Comparison of ENCODE assay signal across 23 cellular contexts in genomic region chr6:66771626-66772025, GRCh38.
"Had no signal": no experiment of that assay in that cellular context is flagged by ENCODE, and none has a peak within 500 bp of the region (broad histone marks: within the 10 kb centered on the region; RNA-seq: fewer than 3 reads in every experiment).

No MANE protein-coding gene starts in this region.

- H3K9me3 ChIP-seq: gastrocnemius medialis, prostate gland had no signal

- H3K4me1 ChIP-seq: esophagus muscularis mucosa, gastrocnemius medialis, left lung, prostate gland, right atrium auricular region, tibial nerve had no signal

- H3K27ac Mint-ChIP-seq: activated CD4-positive, alpha-beta T cell treated with anti-CD3 and anti-CD28 coated beads, Interleukin-2, amount 10 ng/mL, durations not matched to agents 24 days and 14 days; activated CD8-positive, alpha-beta T cell treated with anti-CD3 and anti-CD28 coated beads for 36 hours; activated naive CD4-positive, alpha-beta T cell treated with anti-CD3 and anti-CD28 coated beads for 36 hours; activated naive CD8-positive, alpha-beta T cell treated with anti-CD3 and anti-CD28 coated beads, Interleukin-2, amount 50 U/mL, for 24 hours; activated T-helper 17 cell treated with anti-CD3 and anti-CD28 coated beads, Interleukin-2, amount 50 U/mL, for 72 hours; stimulated activated naive CD8-positive, alpha-beta T cell treated with anti-CD3 and anti-CD28 coated beads, Interleukin-15, Interleukin-2, amounts not matched to agents 100 ng/mL and 50 ng/mL, for 24 hours had no signal

- H3K4me3 ChIP-seq: esophagus muscularis mucosa, gastrocnemius medialis, left lung, prostate gland, right atrium auricular region, skin epidermis, tibial nerve had no signal

- H3K27me3 Mint-ChIP-seq: activated CD4-positive, alpha-beta T cell treated with anti-CD3 and anti-CD28 coated beads, Interleukin-2, amount 10 ng/mL, durations not matched to agents 24 days and 14 days; activated CD8-positive, alpha-beta T cell treated with anti-CD3 and anti-CD28 coated beads for 36 hours; activated naive CD8-positive, alpha-beta T cell treated with anti-CD3 and anti-CD28 coated beads, Interleukin-2, amount 50 U/mL, for 24 hours; activated T-helper 17 cell treated with anti-CD3 and anti-CD28 coated beads, Interleukin-2, amount 50 U/mL, for 72 hours; stimulated activated naive CD8-positive, alpha-beta T cell treated with anti-CD3 and anti-CD28 coated beads, Interleukin-15, Interleukin-2, amounts not matched to agents 100 ng/mL and 50 ng/mL, for 24 hours had no signal

- H3K4me1 Mint-ChIP-seq: activated CD4-positive, alpha-beta T cell treated with anti-CD3 and anti-CD28 coated beads, Interleukin-2, amount 10 ng/mL, durations not matched to agents 24 days and 14 days; activated naive CD8-positive, alpha-beta T cell treated with anti-CD3 and anti-CD28 coated beads, Interleukin-2, amount 50 U/mL, for 24 hours; activated T-helper 17 cell treated with anti-CD3 and anti-CD28 coated beads, Interleukin-2, amount 50 U/mL, for 72 hours had no signal

- FAIRE-seq: endothelial cell of umbilical vein, kidney, urothelium cell line had no signal

- DNase-seq: activated CD4-positive, alpha-beta T cell treated with anti-CD3 and anti-CD28 coated beads, Interleukin-2, amount 10 ng/mL, durations not matched to agents 24 days and 14 days; activated CD8-positive, alpha-beta T cell treated with anti-CD3 and anti-CD28 coated beads for 36 hours; activated naive CD4-positive, alpha-beta T cell treated with anti-CD3 and anti-CD28 coated beads for 36 hours; activated naive CD8-positive, alpha-beta T cell treated with anti-CD3 and anti-CD28 coated beads, Interleukin-2, amount 50 U/mL, for 24 hours; activated T-cell treated with anti-CD3 and anti-CD28 coated beads, Interleukin-2, amount 50 U/mL, for 1 hour; aorta; cerebellar nuclear complex; dermis blood vessel endothelial cell; effector memory CD4-positive, alpha-beta T cell; gastrocnemius medialis; head of caudate nucleus; kidney; left lung; T1000 had no signal

- H3K27ac ChIP-seq: esophagus muscularis mucosa, gastrocnemius medialis, left lung, prostate gland, right atrium auricular region, skin epidermis, tibial nerve had no signal

- H3K27me3 ChIP-seq: esophagus muscularis mucosa, gastrocnemius medialis, left lung, right atrium auricular region, tibial nerve had no signal

- H3K36me3 ChIP-seq: esophagus muscularis mucosa, gastrocnemius medialis, left lung, prostate gland, right atrium auricular region, tibial nerve had no signal

- H3K4me3 Mint-ChIP-seq: activated CD4-positive, alpha-beta T cell treated with anti-CD3 and anti-CD28 coated beads, Interleukin-2, amount 10 ng/mL, durations not matched to agents 24 days and 14 days; activated CD8-positive, alpha-beta T cell treated with anti-CD3 and anti-CD28 coated beads for 36 hours; activated naive CD4-positive, alpha-beta T cell treated with anti-CD3 and anti-CD28 coated beads for 36 hours; activated naive CD8-positive, alpha-beta T cell treated with anti-CD3 and anti-CD28 coated beads, Interleukin-2, amount 50 U/mL, for 24 hours; activated T-helper 17 cell treated with anti-CD3 and anti-CD28 coated beads, Interleukin-2, amount 50 U/mL, for 72 hours; stimulated activated naive CD8-positive, alpha-beta T cell treated with anti-CD3 and anti-CD28 coated beads, Interleukin-15, Interleukin-2, amounts not matched to agents 100 ng/mL and 50 ng/mL, for 24 hours had no signal
